In the genomic region with DNA sequence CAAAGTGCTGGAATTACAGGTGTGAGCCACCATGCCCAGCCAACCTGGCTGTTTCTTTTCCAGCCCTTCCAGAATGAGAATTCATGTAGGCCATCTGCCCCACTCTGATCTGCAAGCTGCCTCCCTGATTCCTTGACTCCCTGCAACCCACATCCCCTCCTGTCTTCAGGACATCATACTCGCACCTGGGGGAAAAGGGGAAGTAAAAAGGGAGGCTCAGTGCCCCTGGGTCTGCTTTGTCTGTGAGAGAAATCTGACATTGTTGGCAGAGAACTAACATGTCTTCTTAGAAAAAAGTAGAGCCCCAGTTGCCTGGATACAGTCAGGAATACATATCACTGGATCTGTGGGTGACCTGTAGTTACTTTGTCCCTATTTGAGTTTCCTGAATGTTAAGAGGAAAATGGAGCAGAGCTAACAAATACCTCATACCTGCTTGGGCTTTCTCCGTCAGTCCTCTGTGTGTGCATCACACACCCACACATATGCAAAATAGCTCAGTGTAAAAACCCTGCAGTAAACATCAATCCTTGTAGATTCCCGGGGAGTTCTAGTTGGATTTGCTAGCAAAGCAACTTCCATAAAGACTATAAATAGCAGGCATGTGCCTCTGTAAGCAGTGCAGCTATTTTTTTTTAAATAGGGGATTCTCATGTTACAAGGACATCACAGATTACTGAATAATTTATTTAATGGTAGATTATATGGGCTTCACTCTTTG, we compare ENCODE assay signal across 8 cellular contexts.
A peak's percentile ranks its signal among the peaks of the same experiment; 100 is the strongest.
DNase-seq lines count a peak whose midpoint lies in the region; ATAC-seq and TF ChIP-seq lines count a peak whose summit lies in the region.

No MANE protein-coding gene starts in this region.

- POLR2A ChIA-PET in activated B cell treated with CpG ODN at 0.5 μM for 24 hours (lab: Charles Lee), result interaction anchor here (0.8 to 8.5 kb wide), 10 partner anchors 9 to 153 kb away, joined by 3 to 394 read pairs (median 8); a partner anchor contains a TSS

- TF ChIP-seq CTCF in activated B cell treated with CpG ODN at 0.5 μM for 24 hours (IDR thresholded peaks at IDR 0.05), result no peak
- no peak for TF ChIP-seq CTCF in nephron progenitor cell (IDR thresholded peaks at IDR 0.05)

- H3K36me3 Mint-ChIP-seq in activated B cell treated with CpG ODN at 0.5 μM for 24 hours (ENCODE audit: low read depth) (peaks cover 12% of the 10 kb centered on the region), nephron progenitor cell (ENCODE audit: low read depth) (no peaks in the 10 kb centered on the region), immature natural killer cell (no peaks in the 10 kb centered on the region)

- H3K27me3 Mint-ChIP-seq in activated B cell treated with CpG ODN at 0.5 μM for 24 hours (no peaks in the 10 kb centered on the region), nephron progenitor cell (ENCODE audit: low read depth, poor library complexity) (peaks cover 32% of the 10 kb centered on the region), immature natural killer cell (ENCODE audit: low read depth in 3 of 3) (no peaks in the 10 kb centered on the region)

- CTCF ChIA-PET in activated B cell treated with CpG ODN at 0.5 μM for 24 hours (lab: Charles Lee), result interaction anchor here (0.6 to 2.0 kb wide), 9 partner anchors 9 to 178 kb away, joined by 3 to 16 read pairs (median 4); a partner anchor contains a TSS

- H3K9me3 Mint-ChIP-seq in activated B cell treated with CpG ODN at 0.5 μM for 24 hours (no peaks in the 10 kb centered on the region), nephron progenitor cell (no peaks in the 10 kb centered on the region), immature natural killer cell (no peaks in the 10 kb centered on the region)

- intact Hi-C loops in activated B cell treated with CpG ODN at 0.5 μM for 24 hours (cut with micrococcal nuclease), result loop anchor here (1.0 to 5.0 kb wide), 2 partner anchors 32 to 792 kb away; a partner anchor contains a TSS

- peak overlapping the region; percentile 65 for H3K4me3 Mint-ChIP-seq in activated B cell treated with CpG ODN at 0.5 μM for 24 hours
- no peak overlapping the region for H3K4me3 Mint-ChIP-seq in nephron progenitor cell
- no peak overlapping the region for H3K4me3 Mint-ChIP-seq in immature natural killer cell

- DNase-seq in activated B cell treated with CpG ODN at 0.5 μM for 24 hours, result no peak
- DNase-seq in nephron progenitor cell, result no peak
- no peak for DNase-seq in NCI-H2081 treated with DMSO at 0.1 percent for 48 hours (lab: John Stamatoyannopoulos, UW)
- DNase-seq in immature natural killer cell, result no peak
- DNase-seq in SIG-M5 treated with dmso at 0.1 percent for 504 hours (lab: John Stamatoyannopoulos, UW; ENCODE audit: unreplicated experiment), result no peak

- H3K4me1 Mint-ChIP-seq in activated B cell treated with CpG ODN at 0.5 μM for 24 hours (peaks cover 83% of the 10 kb centered on the region), nephron progenitor cell (peaks cover 27% of the 10 kb centered on the region), immature natural killer cell (no peaks in the 10 kb centered on the region)

- peak; percentile 35 for ATAC-seq in GM19455 (IDR thresholded peaks at IDR 0.05; ENCODE audit: unreplicated experiment)
- ATAC-seq in HG03095 (IDR thresholded peaks at IDR 0.05; ENCODE audit: unreplicated experiment), result peak; percentile 24
- ATAC-seq in activated B cell treated with CpG ODN at 0.5 μM for 24 hours (ENCODE audit: low read depth), result peak; percentile 36
- no peak for ATAC-seq in esophagus mucosa

- H3K27ac Mint-ChIP-seq in activated B cell treated with CpG ODN at 0.5 μM for 24 hours (peak overlapping the region; percentile 98), nephron progenitor cell (peak overlapping the region; percentile 86), immature natural killer cell (no peak overlapping the region)

Comparison
In these comparisons a context has a peak if more than half of its experiments do, and no peak if none do; other contexts are left out.
1. H3K27ac Mint-ChIP-seq: peak in activated B cell treated with CpG ODN at 0.5 μM for 24 hours (single experiment) and nephron progenitor cell (single experiment); none in immature natural killer cell (0 of 6).